8 cellular contexts compared by ENCODE assay signal in genomic region chr9:35035851-35036701, GRCh38. TPM values are rescaled to one million over a fixed set of nuclear protein-coding genes. Genes with fewer than 3 reads are reported as not detected.
DNase-seq lines count a peak whose midpoint lies in the region; ATAC-seq and TF ChIP-seq lines count a peak whose summit lies in the region.

No MANE protein-coding gene starts in this region.

- peak overlapping the region in 3 of 4 donors; percentile 61 to 86 (median 80) for H3K4me3 Mint-ChIP-seq in CD4-positive, CD25-positive, alpha-beta regulatory T cell
- H3K4me3 Mint-ChIP-seq in nephron progenitor cell: no peak overlapping the region

- no peaks in the 10 kb centered on the region for H3K9me3 ChIP-seq in CD4-positive, CD25-positive, alpha-beta regulatory T cell (ENCODE audit: control insufficient read depth in 2 of 2, low read length in 2 of 2)
- no peaks in the 10 kb centered on the region for H3K9me3 ChIP-seq in fibroblast of lung (ENCODE audit: control insufficient read depth, insufficient read depth, low read depth, low read length)
- no peaks in the 10 kb centered on the region for H3K9me3 ChIP-seq in skeletal muscle tissue (ENCODE audit: control insufficient read depth in 3 of 3, low read length in 3 of 3)

- peaks cover 3 to 9% (median 6%) of the 10 kb centered on the region in 4 donors for H3K4me1 Mint-ChIP-seq in CD4-positive, CD25-positive, alpha-beta regulatory T cell
- H3K4me1 Mint-ChIP-seq in nephron progenitor cell: no peaks in the 10 kb centered on the region

- H3K36me3 ChIP-seq in CD4-positive, CD25-positive, alpha-beta regulatory T cell (ENCODE audit: control insufficient read depth, insufficient read depth, low read length): no peaks in the 10 kb centered on the region
- no peaks in the 10 kb centered on the region for H3K36me3 ChIP-seq in fibroblast of lung (ENCODE audit: control insufficient read depth, insufficient read depth, low read length)
- H3K36me3 ChIP-seq in skeletal muscle tissue (ENCODE audit: control insufficient read depth in 3 of 3, insufficient read depth in 3 of 3, low read length in 3 of 3): peaks cover 12 to 34% (median 15%) of the 10 kb centered on the region in 3 donors

- H3K4me1 ChIP-seq in CD4-positive, CD25-positive, alpha-beta regulatory T cell (ENCODE audit: control insufficient read depth, insufficient read depth, low read length, poor library complexity, severe bottlenecking): peaks cover 11% of the 10 kb centered on the region
- peaks cover 3% of the 10 kb centered on the region for H3K4me1 ChIP-seq in fibroblast of lung (ENCODE audit: control insufficient read depth, extremely low read depth, insufficient read depth, low read length)
- peaks cover 0 to 3% (median 0%) of the 10 kb centered on the region in 3 donors for H3K4me1 ChIP-seq in skeletal muscle tissue (ENCODE audit: control insufficient read depth in 3 of 3, insufficient read depth in 3 of 3, low read length in 3 of 3)

- no peaks in the 10 kb centered on the region for H3K79me2 ChIP-seq in fibroblast of lung (ENCODE audit: control insufficient read depth, insufficient read depth, low read length)

- TF ChIP-seq CTCF in fibroblast of lung (conservative IDR thresholded peaks at IDR 0.05 in 1 of 2, IDR thresholded peaks at IDR 0.05 in 1 of 2; ENCODE audit: low read depth in 1 of 2, low read length in 2 of 2): no peak
- TF ChIP-seq CTCF in nephron progenitor cell (IDR thresholded peaks at IDR 0.05): no peak

- H3K36me3 Mint-ChIP-seq in CD4-positive, CD25-positive, alpha-beta regulatory T cell: peaks cover 16% of the 10 kb centered on the region
- H3K36me3 Mint-ChIP-seq in nephron progenitor cell (ENCODE audit: low read depth): peaks cover 46% of the 10 kb centered on the region

- ATAC-seq in CD4-positive, CD25-positive, alpha-beta regulatory T cell (ENCODE audit: low read depth in 2 of 2): peak; percentile 61 to 81
- ATAC-seq in HG03565 (IDR thresholded peaks at IDR 0.05; ENCODE audit: unreplicated experiment): no peak

- peak overlapping the region; percentile 44 for H3K4me2 ChIP-seq in fibroblast of lung (ENCODE audit: extremely low read depth, insufficient read depth, low read length)

- peak overlapping the region; percentile 79 for H2AFZ ChIP-seq in fibroblast of lung (ENCODE audit: low read length)

- H3K9ac ChIP-seq in fibroblast of lung (ENCODE audit: insufficient read depth, low read length): peak overlapping the region; percentile 36
- H3K9ac ChIP-seq in skeletal muscle tissue (ENCODE audit: low read depth in 1 of 3, low read length in 3 of 3): peak overlapping the region in 2 of 3 donors; percentile 14 to 32

- peak overlapping the region; percentile 72 to 75 (median 75) for H3K27ac Mint-ChIP-seq in CD4-positive, CD25-positive, alpha-beta regulatory T cell
- H3K27ac Mint-ChIP-seq in nephron progenitor cell: no peak overlapping the region

- H3K27ac ChIP-seq in CD4-positive, CD25-positive, alpha-beta regulatory T cell (ENCODE audit: insufficient read depth, low read length, poor library complexity, severe bottlenecking): no peak overlapping the region
- H3K27ac ChIP-seq in fibroblast of lung (ENCODE audit: insufficient read depth, low read length): peak overlapping the region; percentile 42
- no peak overlapping the region for H3K27ac ChIP-seq in skeletal muscle tissue (ENCODE audit: low read depth, low read length)

- no peaks in the 10 kb centered on the region for H3K27me3 Mint-ChIP-seq in CD4-positive, CD25-positive, alpha-beta regulatory T cell
- H3K27me3 Mint-ChIP-seq in nephron progenitor cell (ENCODE audit: low read depth, poor library complexity): peaks cover 5% of the 10 kb centered on the region

- H3K9me3 Mint-ChIP-seq in CD4-positive, CD25-positive, alpha-beta regulatory T cell: no peaks in the 10 kb centered on the region
- H3K9me3 Mint-ChIP-seq in nephron progenitor cell: no peaks in the 10 kb centered on the region

- H3K4me3 ChIP-seq in CD4-positive, CD25-positive, alpha-beta regulatory T cell (ENCODE audit: low read depth, low read length): peak overlapping the region; percentile 53
- H3K4me3 ChIP-seq in fibroblast of lung (replicated peaks in 1 of 4; ENCODE audit: control extremely low read depth in 1 of 4, insufficient read depth in 1 of 4, low read depth in 3 of 4, low read length in 4 of 4) (peak overlapping the region; percentile 21 to 48 (median 30)), skeletal muscle tissue (ENCODE audit: low read length in 3 of 3) (peak overlapping the region; percentile 36 to 51 (median 49))

- H3K27me3 ChIP-seq in CD4-positive, CD25-positive, alpha-beta regulatory T cell (ENCODE audit: control insufficient read depth, insufficient read depth, low read length): no peaks in the 10 kb centered on the region
- H3K27me3 ChIP-seq in fibroblast of lung (ENCODE audit: control insufficient read depth, insufficient read depth, low read length): no peaks in the 10 kb centered on the region
- H3K27me3 ChIP-seq in skeletal muscle tissue (ENCODE audit: control insufficient read depth in 3 of 3, insufficient read depth in 3 of 3, low read length in 3 of 3): no peaks in the 10 kb centered on the region

- DNase-seq in CD4-positive, CD25-positive, alpha-beta regulatory T cell: peak; percentile 19 to 81 (median 20)
- DNase-seq in activated CD4-positive, alpha-beta T cell treated with anti-CD3 and anti-CD28 coated beads, Interleukin-2, amount 50 U/mL, for 4 hours: peak; percentile 20 to 23
- DNase-seq in fibroblast of lung (ENCODE audit: low read depth in 2 of 2) (peak; percentile 36 to 63), COLO668 (lab: John Stamatoyannopoulos, UW; ENCODE audit: unreplicated experiment) (no peak), NCI-H2081 (lab: John Stamatoyannopoulos, UW) (no peak), nephron progenitor cell (no peak)

- no peaks in the 10 kb centered on the region for H4K20me1 ChIP-seq in fibroblast of lung (ENCODE audit: control insufficient read depth, extremely low read depth, insufficient read depth, low read length)

RNA-seq across cellular contexts. Expression of gene VCP, which starts 36.3 kb away (rescaled TPM):
- 259 TPM for total RNA-seq in CD4-positive, CD25-positive, alpha-beta regulatory T cell
- 100 to 1,000 TPM; 205 to 260 (median 237) TPM for polyA plus RNA-seq in CD4-positive, CD25-positive, alpha-beta regulatory T cell
- total RNA-seq in fibroblast of lung: 220 and 340 TPM in 2 replicates
- polyA plus RNA-seq in fibroblast of lung: 298 and 306 TPM in 2 replicates
- 323 and 361 TPM in 2 replicates for polyA plus RNA-seq in fibroblast of lung (2012)
- polyA minus RNA-seq in fibroblast of lung (ENCODE audit: low replicate concordance): 669 and 750 TPM in 2 replicates
- total RNA-seq in skeletal muscle tissue: 212 TPM

RNA-seq across cellular contexts. Expression of gene FANCG, which starts 43.7 kb away (rescaled TPM):
- 23.7 TPM for total RNA-seq in CD4-positive, CD25-positive, alpha-beta regulatory T cell
- 10 to 100 TPM in 2 of 4 donors, 1 to 10 TPM in 2; 8.6 to 12.8 (median 9.6) TPM for polyA plus RNA-seq in CD4-positive, CD25-positive, alpha-beta regulatory T cell
- total RNA-seq in fibroblast of lung (9.2 and 12.2 TPM in 2 replicates), skeletal muscle tissue (14.6 TPM)
- polyA plus RNA-seq in fibroblast of lung: 6.6 and 19.4 TPM in 2 replicates
- polyA plus RNA-seq in fibroblast of lung (2012): 9.7 and 29.3 TPM in 2 replicates
- polyA minus RNA-seq in fibroblast of lung (ENCODE audit: low replicate concordance): 14.7 and 26.7 TPM in 2 replicates

RNA-seq across cellular contexts. Expression of gene DNAJB5, which starts 46.5 kb away (rescaled TPM):
- 2.1 TPM for total RNA-seq in CD4-positive, CD25-positive, alpha-beta regulatory T cell
- 1 to 10 TPM in 3 of 4 donors, under 1 TPM in 1; 0.42 to 2.7 (median 1.9) TPM for polyA plus RNA-seq in CD4-positive, CD25-positive, alpha-beta regulatory T cell
- total RNA-seq in fibroblast of lung (7.4 and 9.9 TPM in 2 replicates), skeletal muscle tissue (14.1 TPM)
- 7.8 and 8.1 TPM in 2 replicates for polyA plus RNA-seq in fibroblast of lung
- 15.5 and 17.2 TPM in 2 replicates for polyA plus RNA-seq in fibroblast of lung (2012)
- 13.0 and 16.5 TPM in 2 replicates for polyA minus RNA-seq in fibroblast of lung (ENCODE audit: low replicate concordance)

Comparison
In these comparisons a context has a peak if more than half of its experiments do, and no peak if none do; other contexts are left out.
1. DNase-seq: peak in CD4-positive, CD25-positive, alpha-beta regulatory T cell (3 of 3), activated CD4-positive, alpha-beta T cell treated with anti-CD3 and anti-CD28 coated beads, Interleukin-2, amount 50 U/mL, for 4 hours (2 of 2) and fibroblast of lung (2 of 2); none in COLO668 (single experiment), NCI-H2081 (0 of 2) and nephron progenitor cell (single experiment).
2. Peak in every context shown above with its lines, with median percentiles within 50 percentile points of each other: H3K4me3 ChIP-seq.